In the genomic region with DNA sequence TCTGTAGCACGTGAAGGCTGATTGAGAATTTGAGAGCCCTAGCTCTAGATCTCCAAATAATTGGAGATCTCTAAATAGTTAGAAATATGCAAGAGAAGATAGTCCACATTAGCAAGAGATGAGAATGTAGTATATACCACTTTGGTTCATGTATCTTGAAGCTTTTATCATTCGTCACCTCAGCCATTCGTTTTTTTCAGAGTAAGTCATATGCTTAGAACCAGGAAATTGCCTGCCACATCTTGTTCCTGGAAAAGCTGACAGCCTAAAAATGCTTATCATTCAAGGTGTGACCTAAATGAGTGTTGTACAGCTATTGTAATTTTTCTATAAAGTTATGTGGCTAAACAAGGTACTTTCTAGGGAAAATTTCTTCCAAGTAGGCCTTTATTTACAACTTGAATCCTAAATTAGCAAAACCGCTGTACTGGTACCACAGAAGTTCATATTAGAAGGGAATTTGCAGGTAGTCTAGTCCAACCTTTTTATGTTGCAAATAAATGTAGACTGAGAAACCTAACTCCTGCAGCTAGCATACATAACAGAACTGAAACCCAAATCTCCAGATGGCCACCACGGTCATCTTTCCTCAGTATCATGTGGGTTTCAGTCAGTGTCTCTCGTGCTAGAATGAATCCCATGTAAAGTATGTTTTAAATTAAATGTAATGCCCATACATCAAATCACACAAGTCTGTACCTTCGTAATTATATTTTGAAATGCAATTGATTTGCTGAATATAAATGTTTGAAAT, we compare ENCODE assay signal across 1 cellular context.
TF ChIP-seq lines count a peak whose summit lies in the region.

No MANE protein-coding gene starts in this region.

TF ChIP-seq in IMR-90, 13 proteins besides CTCF, POLR2A, EP300 and RAD21 (continued from another document):
- TF ChIP-seq MAZ (IDR thresholded peaks at IDR 0.05; ENCODE audit: borderline replicate concordance, low read depth, low read length) (no peak), RFX5 (IDR thresholded peaks at IDR 0.05; ENCODE audit: low read depth, low read length) (no peak), BHLHE40 (IDR thresholded peaks at IDR 0.05; ENCODE audit: low read depth, low read length) (no peak), NFE2L2 (IDR thresholded peaks at IDR 0.05; ENCODE audit: low read depth, low read length) (no peak), CHD1 (IDR thresholded peaks at IDR 0.05; ENCODE audit: low read depth, low read length) (no peak)
